ENCODE assay signal across 24 cellular contexts in genomic region chr2:24207359-24207758, GRCh38. TPM values are rescaled to one million over a fixed set of nuclear protein-coding genes. Genes with fewer than 3 reads are reported as not detected.
"Had no signal": no experiment of that assay in that cellular context is flagged by ENCODE, and none has a peak within 500 bp of the region (broad histone marks: within the 10 kb centered on the region; RNA-seq: fewer than 3 reads in every experiment).

No MANE protein-coding gene starts in this region.

- H3K27me3 Mint-ChIP-seq: dendritic cell treated with granulocyte-macrophage colony-stimulating factor and Interleukin-4, amounts not matched to agents 40 ng/mL and 50 ng/mL, for 4 days; effector memory CD8-positive, alpha-beta T cell; memory B cell; stimulated activated memory B cell treated with anti-CD40 and anti-IgM and Interleukin-4, amounts not matched to agents 10 μg/mL and 1 μg/mL and 100 μg/mL, for 72 hours; stimulated activated naive CD8-positive, alpha-beta T cell treated with anti-CD3 and anti-CD28 coated beads, Interleukin-15, Interleukin-2, amounts not matched to agents 100 ng/mL and 50 ng/mL, for 24 hours had no signal

- H3K9me3 Mint-ChIP-seq: dendritic cell treated with granulocyte-macrophage colony-stimulating factor and Interleukin-4, amounts not matched to agents 40 ng/mL and 50 ng/mL, for 4 days; effector memory CD8-positive, alpha-beta T cell; immature natural killer cell; memory B cell; mesothelial cell of epicardium; natural killer cell; neural crest cell; stimulated activated memory B cell treated with anti-CD40 and anti-IgM and Interleukin-4, amounts not matched to agents 10 μg/mL and 1 μg/mL and 100 μg/mL, for 72 hours; stimulated activated naive CD8-positive, alpha-beta T cell treated with anti-CD3 and anti-CD28 coated beads, Interleukin-15, Interleukin-2, amounts not matched to agents 100 ng/mL and 50 ng/mL, for 24 hours had no signal

- H3K27ac Mint-ChIP-seq: dendritic cell treated with granulocyte-macrophage colony-stimulating factor and Interleukin-4, amounts not matched to agents 40 ng/mL and 50 ng/mL, for 4 days; memory B cell; mesothelial cell of epicardium; stimulated activated memory B cell treated with anti-CD40 and anti-IgM and Interleukin-4, amounts not matched to agents 10 μg/mL and 1 μg/mL and 100 μg/mL, for 72 hours; stimulated activated naive CD8-positive, alpha-beta T cell treated with anti-CD3 and anti-CD28 coated beads, Interleukin-15, Interleukin-2, amounts not matched to agents 100 ng/mL and 50 ng/mL, for 24 hours had no signal

- H3K27me3 ChIP-seq: foreskin keratinocyte, left lung, spleen, tibial artery, upper lobe of right lung, vagina had no signal

- ATAC-seq: effector memory CD8-positive, alpha-beta T cell; left lung; lower lobe of right lung; natural killer cell; sciatic nerve; stimulated activated memory B cell treated with anti-CD40 and anti-IgM and Interleukin-4, amounts not matched to agents 10 μg/mL and 1 μg/mL and 100 μg/mL, for 72 hours; upper lobe of right lung had no signal

- DNase-seq: effector memory CD8-positive, alpha-beta T cell; foreskin keratinocyte; immature natural killer cell; left lung; lower lobe of right lung; natural killer cell; occipital lobe; spleen; stimulated activated CD4-positive, alpha-beta T cell treated with anti-CD3 and anti-CD28 coated beads, Interleukin-15, amount 100 ng/mL, for 24 hours; stimulated activated CD4-positive, alpha-beta T cell treated with anti-CD3 and anti-CD28 coated beads, Interleukin-1b, Interleukin-23, amount 100 ng/mL, for 48 hours; stimulated activated CD4-positive, alpha-beta T cell treated with anti-CD3 and anti-CD28 coated beads, Interleukin-4, amount 100 ng/mL, for 24 hours; tibial artery; upper lobe of right lung had no signal

- H3K4me1 ChIP-seq: foreskin keratinocyte, left lung, lower lobe of right lung, spleen, tibial artery, upper lobe of right lung, vagina had no signal

- H3K9me3 ChIP-seq: left lung, lower lobe of right lung, spleen, tibial artery, upper lobe of right lung, vagina had no signal

- H3K4me3 ChIP-seq: left lung, lower lobe of right lung, spleen, tibial artery, upper lobe of right lung, vagina had no signal

- H3K4me3 Mint-ChIP-seq: dendritic cell treated with granulocyte-macrophage colony-stimulating factor and Interleukin-4, amounts not matched to agents 40 ng/mL and 50 ng/mL, for 4 days; effector memory CD8-positive, alpha-beta T cell; immature natural killer cell; memory B cell; mesothelial cell of epicardium; natural killer cell; neural crest cell; stimulated activated memory B cell treated with anti-CD40 and anti-IgM and Interleukin-4, amounts not matched to agents 10 μg/mL and 1 μg/mL and 100 μg/mL, for 72 hours; stimulated activated naive CD8-positive, alpha-beta T cell treated with anti-CD3 and anti-CD28 coated beads, Interleukin-15, Interleukin-2, amounts not matched to agents 100 ng/mL and 50 ng/mL, for 24 hours had no signal

- H3K27ac ChIP-seq: epithelial cell of prostate, foreskin keratinocyte, left lung, lower lobe of right lung, spleen, tibial artery, upper lobe of right lung, vagina had no signal

- H3K4me1 Mint-ChIP-seq: immature natural killer cell; memory B cell; natural killer cell; stimulated activated memory B cell treated with anti-CD40 and anti-IgM and Interleukin-4, amounts not matched to agents 10 μg/mL and 1 μg/mL and 100 μg/mL, for 72 hours had no signal

RNA-seq across cellular contexts. Expression of gene FAM228A, which starts 32.5 kb away (rescaled TPM):
- total RNA-seq: myocyte had no signal
- polyA plus RNA-seq: keratinocyte had no signal
